ENCODE assay signal across 1 cellular context in genomic region chr7:55964261-55964801, GRCh38.
TF ChIP-seq lines count a peak whose summit lies in the region.

TSS of gene NIPSNAP2 (plus strand) at chr7:55964585. CDS start at chr7:55964610, 25 bp downstream.

TF ChIP-seq in HepG2, 621 proteins besides CTCF, POLR2A, EP300 and RAD21 (continued from another document and continues in another):
- TF ChIP-seq EEA1 (CRISPR knock-in tag; IDR thresholded peaks at IDR 0.05; ENCODE audit: borderline replicate concordance): 0 out of 2 replicates have a peak, but pooled peaks have one; percentile 19
- no peak for TF ChIP-seq ZSCAN5A (CRISPR knock-in tag; IDR thresholded peaks at IDR 0.05; ENCODE audit: borderline replicate concordance)
- TF ChIP-seq MAX (IDR thresholded peaks at IDR 0.05): peak; percentile 91
- no peak for TF ChIP-seq TEAD2 (CRISPR knock-in tag; IDR thresholded peaks at IDR 0.05)
- no peak for TF ChIP-seq JUNB (CRISPR knock-in tag; IDR thresholded peaks at IDR 0.05; ENCODE audit: borderline replicate concordance)
- peak; percentile 39; the same call in 1 of the 2 replicates for TF ChIP-seq ZNF263 (CRISPR knock-in tag; IDR thresholded peaks at IDR 0.05)
- TF ChIP-seq MED1 (CRISPR knock-in tag; IDR thresholded peaks at IDR 0.05): 0 out of 2 replicates have a peak, but pooled peaks have one; percentile 31
- no peak for TF ChIP-seq ZNF710 (CRISPR knock-in tag; IDR thresholded peaks at IDR 0.05; ENCODE audit: borderline replicate concordance)
- TF ChIP-seq ZNF225 (CRISPR knock-in tag; IDR thresholded peaks at IDR 0.05): 0 out of 2 replicates have a peak, but pooled peaks have one; percentile 5
- no peak for TF ChIP-seq NFRKB (IDR thresholded peaks at IDR 0.05)
- no peak for TF ChIP-seq ZNF792 (CRISPR knock-in tag; IDR thresholded peaks at IDR 0.05)
- no peak for TF ChIP-seq PAXIP1 (CRISPR knock-in tag; conservative IDR thresholded peaks at IDR 0.05)
- no peak for TF ChIP-seq ADNP (CRISPR knock-in tag; IDR thresholded peaks at IDR 0.05)
- peak; percentile 51; the same call in 1 of the 2 replicates for TF ChIP-seq STAG1 (CRISPR knock-in tag; IDR thresholded peaks at IDR 0.05)
- no peak for TF ChIP-seq TOE1 (CRISPR knock-in tag; IDR thresholded peaks at IDR 0.05)
- no peak; the same call in 1 of the 2 replicates for TF ChIP-seq ZHX2 (IDR thresholded peaks at IDR 0.05; ENCODE audit: low read depth)
- TF ChIP-seq ZHX2 (CRISPR knock-in tag; IDR thresholded peaks at IDR 0.05; ENCODE audit: borderline replicate concordance): no peak
- no peak for TF ChIP-seq ZNF83 (CRISPR knock-in tag; IDR thresholded peaks at IDR 0.05; ENCODE audit: borderline replicate concordance)
- TF ChIP-seq CCDC6 (CRISPR knock-in tag; IDR thresholded peaks at IDR 0.05): peak; percentile 81; the same call in 1 of the 2 replicates
- no peak for TF ChIP-seq AGO1 (IDR thresholded peaks at IDR 0.05; ENCODE audit: low read depth, low read length, poor library complexity, severe bottlenecking)
- TF ChIP-seq HOXD1 (CRISPR knock-in tag; IDR thresholded peaks at IDR 0.05): no peak
- 0 out of 2 replicates have a peak, but pooled peaks have one; percentile 27 for TF ChIP-seq ZNF709 (CRISPR knock-in tag; IDR thresholded peaks at IDR 0.05)
- TF ChIP-seq ASH2L (IDR thresholded peaks at IDR 0.05; ENCODE audit: insufficient read length, low read depth, low read length): no peak
- TF ChIP-seq REST (IDR thresholded peaks at IDR 0.05; ENCODE audit: borderline replicate concordance in 1 of 2, low read depth in 1 of 2, low read length in 2 of 2): no peak; a peak in 1 of 4 replicates
- peak; percentile 52; the same call in 1 of the 2 replicates for TF ChIP-seq ARNT2 (CRISPR knock-in tag; IDR thresholded peaks at IDR 0.05; ENCODE audit: low read depth)
- 0 out of 2 replicates have a peak, but pooled peaks have one; percentile 21 for TF ChIP-seq CHCHD3 (CRISPR knock-in tag; IDR thresholded peaks at IDR 0.05)
- TF ChIP-seq ZBTB33 (CRISPR knock-in tag; IDR thresholded peaks at IDR 0.05): no peak
- TF ChIP-seq ZSCAN21 (CRISPR knock-in tag; IDR thresholded peaks at IDR 0.05; ENCODE audit: borderline replicate concordance): peak; percentile 19; the same call in 1 of the 2 replicates
- peak; percentile 86; the same call in 1 of the 2 replicates for TF ChIP-seq RBFOX2 (IDR thresholded peaks at IDR 0.05; ENCODE audit: low read depth, low read length)
- no peak for TF ChIP-seq HOMEZ (CRISPR knock-in tag; IDR thresholded peaks at IDR 0.05; ENCODE audit: low read depth)
- TF ChIP-seq TFDP1 (CRISPR knock-in tag; IDR thresholded peaks at IDR 0.05; ENCODE audit: borderline replicate concordance): peak; percentile 80; the same call in 1 of the 2 replicates
- no peak for TF ChIP-seq ZNF652 (CRISPR knock-in tag; IDR thresholded peaks at IDR 0.05; ENCODE audit: borderline replicate concordance, low read depth)
